In the genomic region with DNA sequence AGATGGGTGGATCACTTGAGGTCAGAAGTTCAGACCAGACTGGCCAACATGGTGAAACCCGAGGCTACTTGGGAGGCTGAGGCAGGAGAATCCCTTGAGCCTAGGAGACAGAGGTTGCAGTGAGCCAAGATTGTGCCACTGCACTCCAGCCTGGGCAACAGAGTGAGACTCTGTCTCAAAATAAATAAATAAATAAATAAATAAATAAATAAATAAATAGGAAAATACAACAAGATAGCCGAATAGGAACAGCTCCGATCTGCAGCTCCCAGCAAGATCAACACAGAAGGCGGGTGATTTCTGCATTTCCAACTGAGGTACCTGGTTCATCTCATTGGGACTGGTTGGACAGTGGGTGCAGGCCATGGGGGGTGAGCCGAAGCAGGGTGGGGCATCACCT, we compare ENCODE assay signal across 16 cellular contexts. TPM values are rescaled to one million over a fixed set of nuclear protein-coding genes. Genes with fewer than 3 reads are reported as not detected.
"Had no signal": no experiment of that assay in that cellular context is flagged by ENCODE, and none has a peak within 500 bp of the region (broad histone marks: within the 10 kb centered on the region; RNA-seq: fewer than 3 reads in every experiment).

No MANE protein-coding gene starts in this region.

RNA-seq across cellular contexts. Expression of gene REC114, which starts 4.5 kb away (rescaled TPM):
- total RNA-seq: dermis blood vessel endothelial cell, dorsolateral prefrontal cortex, endodermal cell, esophagus mucosa, esophagus squamous epithelium, gastrocnemius medialis, glomerular endothelial cell, kidney epithelial cell, left lung, lower leg skin, lower lobe of right lung, lung microvascular endothelial cell, mesenteric fat pad, mesothelial cell of epicardium, mucosa of descending colon, myocyte had no signal
